ENCODE assay signal across 6 cellular contexts in the genomic region with DNA sequence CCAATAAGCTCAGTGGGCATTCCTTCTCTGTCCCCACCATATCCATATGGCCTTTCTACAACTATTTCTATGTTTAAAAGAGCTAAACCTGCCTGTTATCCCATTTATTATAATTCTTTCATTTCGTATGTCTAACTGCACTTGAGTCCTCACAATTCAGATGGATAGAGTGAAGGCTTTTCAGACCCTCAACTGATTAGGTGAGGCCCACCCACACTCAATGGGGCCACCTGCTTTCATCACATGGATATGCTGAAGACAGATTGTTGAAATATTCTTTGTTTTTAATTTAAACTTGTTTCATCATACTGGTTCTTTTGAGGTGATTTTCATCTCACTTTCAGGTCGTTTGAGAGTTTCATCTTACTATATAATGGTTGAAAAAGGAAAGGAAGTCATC. TPM values are rescaled to one million over a fixed set of nuclear protein-coding genes. Genes with fewer than 3 reads are reported as not detected.
"Had no signal": no experiment of that assay in that cellular context is flagged by ENCODE, and none has a peak within 500 bp of the region (broad histone marks: within the 10 kb centered on the region; RNA-seq: fewer than 3 reads in every experiment).

No MANE protein-coding gene starts in this region.

- DNase-seq: H7, IMR-90 had no signal

- H3K4me3 Mint-ChIP-seq: GM23338 had no signal

- H3K36me3 ChIP-seq: HAP-1 had no signal

- H3K4me2 ChIP-seq: GM23338 had no signal

- H2AFZ ChIP-seq: GM23338 had no signal

- H3K9me3 ChIP-seq: HAP-1 had no signal

- H3K27ac Mint-ChIP-seq: GM23338 had no signal

- H3K4me1 ChIP-seq: HAP-1 had no signal

- H3K4me3 ChIP-seq: GM23338, HAP-1 had no signal

- FAIRE-seq: HTR-8/SVneo had no signal

RNA-seq across cellular contexts. Expression of a gene that starts 5.7 kb away (rescaled TPM):
- total RNA-seq: HT-29 had no signal
